17 cellular contexts compared by ENCODE assay signal in genomic region chr9:82091100-82091499, GRCh38.
"Had no signal": no experiment of that assay in that cellular context is flagged by ENCODE, and none has a peak within 500 bp of the region (broad histone marks: within the 10 kb centered on the region; RNA-seq: fewer than 3 reads in every experiment).

No MANE protein-coding gene starts in this region.

- FAIRE-seq: endometrium, TTC549 had no signal

- H3K27me3 ChIP-seq: adrenal gland, dorsolateral prefrontal cortex, sigmoid colon had no signal

- H3K4me3 ChIP-seq: adrenal gland, dorsolateral prefrontal cortex, mucosa of descending colon, sigmoid colon had no signal

- H3K27ac Mint-ChIP-seq: brain, natural killer cell, T-helper 17 cell had no signal

- H3K27ac ChIP-seq: adrenal gland, dorsolateral prefrontal cortex, sigmoid colon had no signal

- H3K9me3 ChIP-seq: adrenal gland, mucosa of descending colon, sigmoid colon had no signal

- H3K4me1 ChIP-seq: adrenal gland, sigmoid colon had no signal

- DNase-seq: activated CD4-positive, CD25-positive, alpha-beta regulatory T cell; activated naive CD4-positive, alpha-beta T cell treated with anti-CD3 and anti-CD28 coated beads, Interleukin-2, amount 50 U/mL, for 16 hours; activated T-cell treated with anti-CD3 and anti-CD28 coated beads, Interleukin-2, amount 50 U/mL, for 1 hour; adrenal gland; dorsolateral prefrontal cortex; hypothalamus; left colon; mammary epithelial cell; mucosa of descending colon; natural killer cell; sigmoid colon; stimulated activated CD4-positive, alpha-beta T cell treated with anti-CD3 and anti-CD28 coated beads, Interleukin-2, amount 100 ng/mL, for 48 hours; T-helper 17 cell had no signal

- H3K36me3 Mint-ChIP-seq: brain, natural killer cell had no signal

- H3K27me3 Mint-ChIP-seq: brain; stimulated activated naive CD8-positive, alpha-beta T cell treated with anti-CD3 and anti-CD28 coated beads, Interleukin-15, Interleukin-2, amounts not matched to agents 100 ng/mL and 50 ng/mL, for 24 hours; T-helper 17 cell had no signal

- H3K36me3 ChIP-seq: adrenal gland, sigmoid colon had no signal

- ATAC-seq: left colon, mucosa of descending colon, natural killer cell, T-helper 17 cell had no signal

- H3K4me3 Mint-ChIP-seq: brain; natural killer cell; stimulated activated naive CD8-positive, alpha-beta T cell treated with anti-CD3 and anti-CD28 coated beads, Interleukin-15, Interleukin-2, amounts not matched to agents 100 ng/mL and 50 ng/mL, for 24 hours; T-helper 17 cell had no signal

- H3K4me1 Mint-ChIP-seq: brain, natural killer cell, T-helper 17 cell had no signal
